In genomic region chr19:17932485-17933338, GRCh38 we compare ENCODE assay signal across 8 cellular contexts. TPM values are rescaled to one million over a fixed set of nuclear protein-coding genes. Genes with fewer than 3 reads are reported as not detected.
DNase-seq lines count a peak whose midpoint lies in the region; ATAC-seq and TF ChIP-seq lines count a peak whose summit lies in the region.

TSS of gene CCDC124 (plus strand) at chr19:17933015. CDS start at chr19:17936421, 3,406 bp downstream.

- peaks cover 11% of the 10 kb centered on the region for H3K36me3 Mint-ChIP-seq in central memory CD8-positive, alpha-beta T cell (ENCODE audit: insufficient read depth)

- no peaks in the 10 kb centered on the region for H3K27me3 ChIP-seq in kidney epithelial cell (ENCODE audit: control insufficient read depth, insufficient read depth, low read length)

- no peaks in the 10 kb centered on the region for H3K27me3 Mint-ChIP-seq in central memory CD8-positive, alpha-beta T cell

- H3K36me3 ChIP-seq in kidney epithelial cell (ENCODE audit: control insufficient read depth, insufficient read depth, low read length) = no peaks in the 10 kb centered on the region

- H3K4me3 ChIP-seq in kidney epithelial cell (ENCODE audit: low read depth, low read length) = peak within 1 kb of the TSS; percentile 100

- H3K9me3 Mint-ChIP-seq in central memory CD8-positive, alpha-beta T cell = no peaks in the 10 kb centered on the region

- peak within 1 kb of the TSS; percentile 95 for H3K27ac Mint-ChIP-seq in central memory CD8-positive, alpha-beta T cell (ENCODE audit: low read depth)

- H3K4me3 Mint-ChIP-seq in central memory CD8-positive, alpha-beta T cell = peak within 1 kb of the TSS; percentile 87

- peak; percentile 85 for ATAC-seq in GM19023 (IDR thresholded peaks at IDR 0.05; ENCODE audit: unreplicated experiment)
- peak; percentile 76 for ATAC-seq in HG03196 (IDR thresholded peaks at IDR 0.05; ENCODE audit: unreplicated experiment)
- peak; percentile 96 to 97 for ATAC-seq in activated CD4-positive, CD25-positive, alpha-beta regulatory T cell treated with anti-CD3 and anti-CD28 coated beads, Interleukin-2, amount 50 U/mL, for 24 hours
- ATAC-seq in central memory CD8-positive, alpha-beta T cell (replicated peaks; ENCODE audit: extremely low read depth, poor library complexity, severe bottlenecking) = peak; percentile 97

- peaks cover 20% of the 10 kb centered on the region for H3K4me1 Mint-ChIP-seq in central memory CD8-positive, alpha-beta T cell

- TF ChIP-seq CTCF in kidney epithelial cell (IDR thresholded peaks at IDR 0.05; ENCODE audit: insufficient read depth, low read length, poor library complexity, severe bottlenecking) = peak; percentile 96

- peak; percentile 93 for DNase-seq in Ammon's horn (ENCODE audit: low spot score)
- DNase-seq in NCI-H345 treated with DMSO at 0.1 percent for 48 hours (lab: John Stamatoyannopoulos, UW; ENCODE audit: unreplicated experiment) = peak; percentile 81
- DNase-seq in central memory CD8-positive, alpha-beta T cell (ENCODE audit: low spot score in 2 of 2) = peak; percentile 81 to 87
- DNase-seq in kidney epithelial cell (ENCODE audit: low read depth) = peak; percentile 55
- peak; percentile 94 for DNase-seq in stimulated activated CD4-positive, alpha-beta T cell treated with anti-CD3 and anti-CD28 coated beads, Interleukin-15, amount 100 ng/mL, for 24 hours

RNA-seq across cellular contexts. Expression of gene CCDC124, which starts in this region (rescaled TPM):
- total RNA-seq in kidney epithelial cell = 104 and 118 TPM in 2 replicates

Comparison
In these comparisons a context has a peak if more than half of its experiments do, and no peak if none do; other contexts are left out.
1. Peak in every context shown above with its lines: DNase-seq, ATAC-seq and H3K4me3 ChIP-seq.